In genomic region chr9:129026442-129027223, GRCh38 we compare ENCODE assay signal across 8 cellular contexts. TPM values are rescaled to one million over a fixed set of nuclear protein-coding genes. Genes with fewer than 3 reads are reported as not detected.
DNase-seq lines count a peak whose midpoint lies in the region; ATAC-seq and TF ChIP-seq lines count a peak whose summit lies in the region.

No MANE protein-coding gene starts in this region.

- H3K4me1 Mint-ChIP-seq in Caco-2 (ENCODE audit: low read depth, unreplicated experiment) (peaks cover 51% of the 10 kb centered on the region), MCF 10A (ENCODE audit: insufficient read depth, unreplicated experiment) (peaks cover 27% of the 10 kb centered on the region)

- H3K4me3 ChIP-seq in Caco-2 (ENCODE audit: low read depth, low read length) (peak overlapping the region; percentile 0; the same call in 1 of the 2 replicates), LNCaP clone FGC (ENCODE audit: low read depth, low read length) (peak overlapping the region; percentile 95), mesendoderm (ENCODE audit: low read length) (no peak overlapping the region), uterus (peak overlapping the region in 1 of 2 donors; percentile 85)

- no peak overlapping the region for H2AK5ac ChIP-seq in mesendoderm (ENCODE audit: low read length)

- no peak overlapping the region for H2BK120ac ChIP-seq in mesendoderm (ENCODE audit: low read depth, low read length)

- intact Hi-C loops in Caco-2 (cut with micrococcal nuclease; ENCODE audit: unreplicated experiment) = loop anchor here (5.0 kb wide), 1 partner anchor 79 kb away; the partner anchor contains the start of genes DOLK and NUP188
- intact Hi-C loops in MCF 10A (cut with micrococcal nuclease) = no loop called here
- intact Hi-C loops in uterus (cut with DNase I; ENCODE audit: low total_unique reads) = no loop called here

- peaks cover 10% of the 10 kb centered on the region for H3K79me2 ChIP-seq in mesendoderm (ENCODE audit: control insufficient read depth, insufficient read depth, low read length)

- no peak overlapping the region for H3K4ac ChIP-seq in mesendoderm (ENCODE audit: low read depth, low read length)

- H3K27me3 ChIP-seq in Caco-2 (replicated peaks; ENCODE audit: control insufficient read depth, insufficient read depth, low read length) = no peaks in the 10 kb centered on the region
- H3K27me3 ChIP-seq in mesendoderm (ENCODE audit: insufficient read depth, low read length, poor library complexity) = no peaks in the 10 kb centered on the region
- no peaks in the 10 kb centered on the region for H3K27me3 ChIP-seq in uterus

- no peak for ATAC-seq in HG03175 (IDR thresholded peaks at IDR 0.05; ENCODE audit: unreplicated experiment)

- H3K18ac ChIP-seq in mesendoderm (ENCODE audit: low read length) = no peak overlapping the region

- WGBS in mesendoderm (ENCODE audit: extremely low coverage, insufficient coverage, low lambda C conversion rate) = no CpG with 5 or more reads among the region's 17 CpGs

- H3K4me3 Mint-ChIP-seq in Caco-2 (ENCODE audit: unreplicated experiment) (peak overlapping the region; percentile 84), MCF 10A (ENCODE audit: unreplicated experiment) (peak overlapping the region; percentile 78)

- no peak for TF ChIP-seq POLR2A in uterus (IDR thresholded peaks at IDR 0.05)

- DNase-seq in Caco-2 (peak; percentile 86 to 88), LNCaP clone FGC (ENCODE audit: low read depth) (peak; percentile 68), MCF 10A (ENCODE audit: unreplicated experiment) (no peak), mesendoderm (peak; percentile 96), uterus (peak in 1 of 2 donors; percentile 32), T-helper 9 cell (no peak), cerebellum (ENCODE audit: low spot score) (no peak)

- H3K27ac ChIP-seq in mesendoderm (ENCODE audit: low read depth, low read length) (no peak overlapping the region), uterus (peak overlapping the region; percentile 64 to 67)

- BruUV-seq in Caco-2 (replicated peaks; lab: Mats Ljungman, UMichigan) (no TSS peak), MCF 10A (replicated peaks; lab: Mats Ljungman, UMichigan) (TSS peak; percentile 28)

- peaks cover 16% of the 10 kb centered on the region for H3K79me1 ChIP-seq in mesendoderm (ENCODE audit: low read length)

- H4K5ac ChIP-seq in mesendoderm (ENCODE audit: low read length) = no peak overlapping the region

- peak overlapping the region; percentile 73 for H3K56ac ChIP-seq in mesendoderm (ENCODE audit: low read length)

- H3K36me3 Mint-ChIP-seq in Caco-2 (ENCODE audit: insufficient read depth, unreplicated experiment) (peaks cover 16% of the 10 kb centered on the region), MCF 10A (ENCODE audit: insufficient read depth, unreplicated experiment) (peaks cover 7% of the 10 kb centered on the region)

- POLR2A ChIA-PET in Caco-2 (lab: Charles Lee) (no interaction called here), MCF 10A (lab: Yijun Ruan, JAX) (interaction anchor here (1.0 to 1.8 kb wide), 4 partner anchors 8 to 656 kb away, joined by 3 to 6 read pairs (median 4); partner anchors contain the start of gene URM1)

- CTCF ChIA-PET in Caco-2 (lab: Charles Lee) (no interaction called here), MCF 10A (lab: Yijun Ruan, JAX) (no interaction called here)

- no peak overlapping the region for H4K8ac ChIP-seq in mesendoderm (ENCODE audit: low read depth, low read length)

- no peak for TF ChIP-seq CTCF in Caco-2 (IDR thresholded peaks at IDR 0.05; ENCODE audit: insufficient read depth in 1 of 2, low read depth in 1 of 2, low read length in 1 of 2, severe bottlenecking in 1 of 2, unreplicated experiment in 1 of 2)
- no peak for TF ChIP-seq CTCF in LNCaP clone FGC (IDR thresholded peaks at IDR 0.05; ENCODE audit: control insufficient read depth, extremely low read depth, insufficient read depth)
- no peak for TF ChIP-seq CTCF in MCF 10A (IDR thresholded peaks at IDR 0.05; ENCODE audit: unreplicated experiment)
- no peak for TF ChIP-seq CTCF in uterus (IDR thresholded peaks at IDR 0.05)

- H3K9ac ChIP-seq in mesendoderm (ENCODE audit: low read length) = peak overlapping the region; percentile 29

- H3K23ac ChIP-seq in mesendoderm (ENCODE audit: low read length) = no peak overlapping the region

- no peak overlapping the region for H2BK5ac ChIP-seq in mesendoderm (ENCODE audit: low read length)

- no peak overlapping the region for H2BK15ac ChIP-seq in mesendoderm (replicated peaks; ENCODE audit: low read depth)

- H3K9me3 ChIP-seq in Caco-2 (no peaks in the 10 kb centered on the region), uterus (no peaks in the 10 kb centered on the region)

- H3K27ac Mint-ChIP-seq in Caco-2 (ENCODE audit: unreplicated experiment) = peak overlapping the region; percentile 86
- peak overlapping the region; percentile 79 for H3K27ac Mint-ChIP-seq in MCF 10A (ENCODE audit: low read depth, unreplicated experiment)

- H3K36me3 ChIP-seq in Caco-2 (ENCODE audit: control insufficient read depth, insufficient read depth, low read length) = no peaks in the 10 kb centered on the region
- H3K36me3 ChIP-seq in mesendoderm (ENCODE audit: control insufficient read depth, insufficient read depth, low read length) = no peaks in the 10 kb centered on the region
- H3K36me3 ChIP-seq in uterus = no peaks in the 10 kb centered on the region

- no peaks in the 10 kb centered on the region for H3K9me3 Mint-ChIP-seq in Caco-2 (ENCODE audit: unreplicated experiment)
- H3K9me3 Mint-ChIP-seq in MCF 10A (ENCODE audit: unreplicated experiment) = no peaks in the 10 kb centered on the region

- peak overlapping the region; percentile 26 for H3K4me2 ChIP-seq in mesendoderm (ENCODE audit: low read length)

- H3K4me1 ChIP-seq in Caco-2 (peaks cover 28% of the 10 kb centered on the region), mesendoderm (ENCODE audit: control insufficient read depth, low read depth, low read length) (peaks cover 3% of the 10 kb centered on the region), uterus (peaks cover 0 to 13% of the 10 kb centered on the region in 2 donors)

- H3K27me3 Mint-ChIP-seq in Caco-2 (ENCODE audit: insufficient read depth, unreplicated experiment) (no peaks in the 10 kb centered on the region), MCF 10A (ENCODE audit: insufficient read depth, unreplicated experiment) (no peaks in the 10 kb centered on the region)

RNA-seq across cellular contexts. Expression of gene SH3GLB2, which starts 1.5 kb away (rescaled TPM):
- 64.2 and 66.7 TPM in 2 replicates for total RNA-seq in Caco-2 (2022)
- total RNA-seq in MCF 10A (2022) = 51.7 and 58.3 TPM in 2 replicates
- polyA plus RNA-seq in mesendoderm (2013, experiment 1 of 2) = 16.9 TPM
- polyA plus RNA-seq in mesendoderm (2013, experiment 2 of 2) = 19.5 TPM
- 100 to 1,000 TPM in 1 of 4 donors, 10 to 100 TPM in 3; 35.1 to 126 (median 81.8) TPM for total RNA-seq in uterus
- 36.7 TPM for total RNA-seq in cerebellum

RNA-seq across cellular contexts. Expression of gene MIGA2, which starts 9.8 kb away (rescaled TPM):
- total RNA-seq in Caco-2 (2022) (25.1 and 34.8 TPM in 2 replicates), MCF 10A (2022) (28.6 and 28.7 TPM in 2 replicates), uterus (10 to 100 TPM; 13.2 to 36.5 (median 34.0) TPM), cerebellum (14.1 TPM)
- 8.8 TPM for polyA plus RNA-seq in mesendoderm (2013, experiment 1 of 2)
- polyA plus RNA-seq in mesendoderm (2013, experiment 2 of 2) = 8.6 TPM

RNA-seq across cellular contexts. Expression of gene DOLPP1, which starts 54.3 kb away (rescaled TPM):
- total RNA-seq in Caco-2 (2022) (44.7 and 45.1 TPM in 2 replicates), MCF 10A (2022) (16.3 and 18.5 TPM in 2 replicates), uterus (10 to 100 TPM in 1 of 4 donors, 1 to 10 TPM in 2, not detected in 1; 1.0 to 10.2 (median 9.7) TPM), cerebellum (12.0 TPM)
- 31.2 TPM for polyA plus RNA-seq in mesendoderm (2013, experiment 1 of 2)
- 29.1 TPM for polyA plus RNA-seq in mesendoderm (2013, experiment 2 of 2)

Comparison
In these comparisons a context has a peak if more than half of its experiments do, and no peak if none do; other contexts are left out.
1. DNase-seq: peak in Caco-2 (2 of 2), LNCaP clone FGC (single experiment) and mesendoderm (single experiment); none in MCF 10A (single experiment), T-helper 9 cell (single experiment) and cerebellum (single experiment).